ENCODE assay signal across 13 cellular contexts in the genomic region with DNA sequence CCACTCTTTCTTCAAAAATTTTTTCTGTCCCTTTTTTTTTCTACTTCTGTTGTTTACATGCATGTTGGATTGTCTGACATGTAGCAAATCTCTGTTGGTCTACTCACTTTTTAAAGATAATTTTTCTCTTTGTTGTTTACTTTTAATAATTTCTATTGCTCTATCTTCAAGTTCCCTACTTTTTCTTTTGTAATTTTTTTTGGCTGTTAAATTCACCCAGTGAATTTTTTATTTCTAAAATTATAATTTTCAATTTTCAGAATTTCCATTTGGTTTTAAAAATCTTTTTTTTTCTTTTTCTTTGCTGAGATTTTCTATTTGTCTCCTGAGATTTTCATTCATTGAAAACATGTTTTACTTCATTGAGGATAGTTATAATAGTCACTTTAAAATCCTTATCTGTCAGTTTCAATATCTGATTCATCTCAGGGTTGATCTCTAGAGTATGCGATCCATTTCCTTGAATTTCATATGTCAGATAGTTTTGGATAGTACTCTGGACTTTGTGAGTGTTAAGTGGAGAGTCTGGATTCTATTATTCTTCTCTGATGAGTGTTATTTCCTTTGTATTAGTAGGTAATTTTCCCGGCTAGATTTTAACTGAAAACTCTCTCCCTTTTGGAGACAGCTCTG. TPM values are rescaled to one million over a fixed set of nuclear protein-coding genes. Genes with fewer than 3 reads are reported as not detected.
DNase-seq lines count a peak whose midpoint lies in the region; ATAC-seq, FAIRE-seq and TF ChIP-seq lines count a peak whose summit lies in the region.
"Had no signal": no experiment of that assay in that cellular context is flagged by ENCODE, and none has a peak within 500 bp of the region (broad histone marks: within the 10 kb centered on the region; RNA-seq: fewer than 3 reads in every experiment).

No MANE protein-coding gene starts in this region.

- H3K27ac ChIP-seq in endodermal cell (ENCODE audit: low read depth, low read length) (no peak overlapping the region), small intestine (ENCODE audit: low read depth in 1 of 2, low read length in 1 of 2) (no peak overlapping the region)
- H3K27ac ChIP-seq: ovary had no signal

- no peaks in the 10 kb centered on the region for H3K27me3 ChIP-seq in endodermal cell (ENCODE audit: control insufficient read depth, insufficient read depth, low read length, poor library complexity, severe bottlenecking)
- H3K27me3 ChIP-seq in small intestine (ENCODE audit: control insufficient read depth in 2 of 2, insufficient read depth in 2 of 2, low read length in 2 of 2): no peaks in the 10 kb centered on the region
- H3K27me3 ChIP-seq: ovary had no signal

- TF ChIP-seq CTCF in endodermal cell (conservative IDR thresholded peaks at IDR 0.05): no peak

- DNase-seq in activated T-cell treated with anti-CD3 and anti-CD28 coated beads, Interleukin-2, amount 50 U/mL, for 72 hours: no peak
- no peak for DNase-seq in activated T-cell treated with anti-CD3 and anti-CD28 coated beads, Interleukin-2, amount 50 U/mL, for 4 hours
- DNase-seq in RCC 7860 (ENCODE audit: low spot score) (no peak), endodermal cell (no peak), small intestine (no peak), NCI-H82 (lab: John Stamatoyannopoulos, UW) (no peak), ureter (ENCODE audit: low spot score) (no peak), GM03348 (ENCODE audit: low spot score) (no peak)
- DNase-seq: NCI-H1417, NCI-H226, ovary, transverse colon had no signal

- H3K4me3 ChIP-seq in endodermal cell (ENCODE audit: low read length) (no peak overlapping the region), small intestine (ENCODE audit: low read depth in 1 of 2, low read length in 2 of 2) (no peak overlapping the region)
- H3K4me3 ChIP-seq: ovary had no signal

- peak overlapping the region; percentile 61 to 94 for H3K4me3 Mint-ChIP-seq in activated T-cell treated with anti-CD3 and anti-CD28 coated beads, Interleukin-2, amount 50 U/mL, for 72 hours
- H3K4me3 Mint-ChIP-seq in activated T-cell treated with anti-CD3 and anti-CD28 coated beads, Interleukin-2, amount 50 U/mL, for 4 hours: no peak overlapping the region
- peak overlapping the region; percentile 76 for H3K4me3 Mint-ChIP-seq in endodermal cell
- H3K4me3 Mint-ChIP-seq: dendritic cell treated with granulocyte-macrophage colony-stimulating factor and Interleukin-4, amounts not matched to agents 40 ng/mL and 50 ng/mL, for 4 days had no signal

- peaks cover 7% of the 10 kb centered on the region for H3K9me3 ChIP-seq in endodermal cell (ENCODE audit: control insufficient read depth, low read length)
- no peaks in the 10 kb centered on the region for H3K9me3 ChIP-seq in small intestine (ENCODE audit: control insufficient read depth, low read depth)
- H3K9me3 ChIP-seq: ovary, transverse colon had no signal

- 84% methylated on average over 2 of the region's 2 CpGs; no CpG with 5 or more reads in 1 of the 2 experiments for WGBS in endodermal cell (ENCODE audit: insufficient coverage in 1 of 2, insufficient read length in 1 of 2), 2 experiments
- WGBS in small intestine, 3 donors: 32 to 73% (median 52%) methylated on average over 2 of the region's 2 CpGs

- no peaks in the 10 kb centered on the region for H3K9me3 Mint-ChIP-seq in activated T-cell treated with anti-CD3 and anti-CD28 coated beads, Interleukin-2, amount 50 U/mL, for 72 hours
- no peaks in the 10 kb centered on the region for H3K9me3 Mint-ChIP-seq in activated T-cell treated with anti-CD3 and anti-CD28 coated beads, Interleukin-2, amount 50 U/mL, for 4 hours
- peaks cover under 1% of the 10 kb centered on the region for H3K9me3 Mint-ChIP-seq in endodermal cell

- peak overlapping the region; percentile 33 for H3K27ac Mint-ChIP-seq in activated T-cell treated with anti-CD3 and anti-CD28 coated beads, Interleukin-2, amount 50 U/mL, for 72 hours
- no peak overlapping the region for H3K27ac Mint-ChIP-seq in endodermal cell
- H3K27ac Mint-ChIP-seq: dendritic cell treated with granulocyte-macrophage colony-stimulating factor and Interleukin-4, amounts not matched to agents 40 ng/mL and 50 ng/mL, for 4 days had no signal

- H3K36me3 ChIP-seq in endodermal cell (ENCODE audit: control insufficient read depth, insufficient read depth, low read length) (peaks cover 2% of the 10 kb centered on the region), small intestine (ENCODE audit: control insufficient read depth in 2 of 2, insufficient read depth in 2 of 2, low read length in 2 of 2) (no peaks in the 10 kb centered on the region)
- H3K36me3 ChIP-seq: ovary, transverse colon had no signal

- H3K4me1 ChIP-seq in endodermal cell (ENCODE audit: control insufficient read depth, insufficient read depth, low read length): peaks cover 4% of the 10 kb centered on the region
- peaks cover 0 to 5% of the 10 kb centered on the region in 2 donors for H3K4me1 ChIP-seq in small intestine (ENCODE audit: control insufficient read depth in 2 of 2, insufficient read depth in 1 of 2, low read depth in 1 of 2, low read length in 1 of 2)

- FAIRE-seq in RCC 7860 (lab: Jason Lieb, UNC) (peak; percentile 14), small intestine (lab: Jason Lieb, UNC) (peak; percentile 57)

- peaks cover 26% of the 10 kb centered on the region for H3K27me3 Mint-ChIP-seq in activated T-cell treated with anti-CD3 and anti-CD28 coated beads, Interleukin-2, amount 50 U/mL, for 72 hours (ENCODE audit: low read depth)
- H3K27me3 Mint-ChIP-seq in activated T-cell treated with anti-CD3 and anti-CD28 coated beads, Interleukin-2, amount 50 U/mL, for 4 hours (ENCODE audit: low read depth): peaks cover 16% of the 10 kb centered on the region
- no peaks in the 10 kb centered on the region for H3K27me3 Mint-ChIP-seq in endodermal cell (ENCODE audit: insufficient read depth)

- ATAC-seq in activated T-cell treated with anti-CD3 and anti-CD28 coated beads, Interleukin-2, amount 50 U/mL, for 72 hours (replicated peaks in 1 of 2): no peak
- ATAC-seq in activated T-cell treated with anti-CD3 and anti-CD28 coated beads, Interleukin-2, amount 50 U/mL, for 4 hours: no peak

- no peak overlapping the region for H3K9ac ChIP-seq in endodermal cell (ENCODE audit: extremely low read depth, low read length, poor library complexity, severe bottlenecking)

- peaks cover 7 to 12% of the 10 kb centered on the region in 2 donors for H3K36me3 Mint-ChIP-seq in activated T-cell treated with anti-CD3 and anti-CD28 coated beads, Interleukin-2, amount 50 U/mL, for 72 hours (ENCODE audit: insufficient read depth in 2 of 2)
- H3K36me3 Mint-ChIP-seq in activated T-cell treated with anti-CD3 and anti-CD28 coated beads, Interleukin-2, amount 50 U/mL, for 4 hours (ENCODE audit: insufficient read depth): peaks cover 7% of the 10 kb centered on the region
- H3K36me3 Mint-ChIP-seq in endodermal cell (ENCODE audit: low read depth): peaks cover 7% of the 10 kb centered on the region

- H3K4me1 Mint-ChIP-seq in activated T-cell treated with anti-CD3 and anti-CD28 coated beads, Interleukin-2, amount 50 U/mL, for 72 hours (ENCODE audit: low read depth): peaks cover 42% of the 10 kb centered on the region
- H3K4me1 Mint-ChIP-seq in activated T-cell treated with anti-CD3 and anti-CD28 coated beads, Interleukin-2, amount 50 U/mL, for 4 hours (ENCODE audit: low read depth): peaks cover 33% of the 10 kb centered on the region
- peaks cover 42% of the 10 kb centered on the region for H3K4me1 Mint-ChIP-seq in endodermal cell

RNA-seq across cellular contexts. Expression of gene TSEN15, which starts 1.6 kb away (rescaled TPM):
- total RNA-seq in activated T-cell treated with anti-CD3 and anti-CD28 coated beads, Interleukin-2, amount 50 U/mL, for 72 hours: 10 to 100 TPM; 74.2 to 82.3 TPM
- 10 to 100 TPM; 54.7 to 58.9 (median 56.3) TPM for total RNA-seq in activated T-cell treated with anti-CD3 and anti-CD28 coated beads, Interleukin-2, amount 50 U/mL, for 4 hours
- total RNA-seq in endodermal cell: 10 to 100 TPM; 20.4 to 22.5 TPM
- polyA plus RNA-seq in endodermal cell (2013, experiment 1 of 2): 54.5 TPM
- 44.5 TPM for polyA plus RNA-seq in endodermal cell (2013, experiment 2 of 2)
- polyA plus RNA-seq in small intestine: 10 to 100 TPM in 1 of 3 donors, 1 to 10 TPM in 2; 7.6 to 21.8 (median 8.9) TPM
- total RNA-seq in ureter: 46.0 TPM

RNA-seq across cellular contexts. Expression of gene COLGALT2, which starts 12.4 kb away (rescaled TPM):
- 10 to 100 TPM in 1 of 2 donors, 1 to 10 TPM in 1; 7.6 to 10.7 TPM for total RNA-seq in activated T-cell treated with anti-CD3 and anti-CD28 coated beads, Interleukin-2, amount 50 U/mL, for 72 hours
- 1 to 10 TPM in 2 of 3 donors, under 1 TPM in 1; 0.63 to 1.5 (median 1.2) TPM for total RNA-seq in activated T-cell treated with anti-CD3 and anti-CD28 coated beads, Interleukin-2, amount 50 U/mL, for 4 hours
- total RNA-seq in endodermal cell (1 to 10 TPM; 1.9 to 2.3 TPM), ureter (4.4 TPM)
- 11.8 TPM for polyA plus RNA-seq in endodermal cell (2013, experiment 1 of 2)
- polyA plus RNA-seq in endodermal cell (2013, experiment 2 of 2): 10.1 TPM
- under 1 TPM in 1 of 3 donors, not detected in 2; 0.43 TPM for polyA plus RNA-seq in small intestine
